Comparison of ENCODE assay signal across 17 cellular contexts in genomic region chr4:157818946-157819692, GRCh38.
"Had no signal": no experiment of that assay in that cellular context is flagged by ENCODE, and none has a peak within 500 bp of the region (broad histone marks: within the 10 kb centered on the region; RNA-seq: fewer than 3 reads in every experiment).

No MANE protein-coding gene starts in this region.

- H3K4me1 Mint-ChIP-seq: activated naive CD8-positive, alpha-beta T cell treated with anti-CD3 and anti-CD28 coated beads, Interleukin-2, amount 50 U/mL, for 24 hours; T-helper 17 cell had no signal

- H3K4me3 Mint-ChIP-seq: activated CD8-positive, alpha-beta T cell treated with anti-CD3 and anti-CD28 coated beads, Interleukin-2, amount 10 ng/mL, durations not matched to agents 7 days and 5 days; activated naive CD8-positive, alpha-beta T cell treated with anti-CD3 and anti-CD28 coated beads, Interleukin-2, amount 50 U/mL, for 24 hours; activated T-helper 1 cell treated with anti-CD3 and anti-CD28 coated beads, Interleukin-12 subunit alpha, Interleukin-12 subunit beta, Interleukin-2, Interleukin-4 antibody, amounts not matched to agents 30 ng/mL and 10 ng/mL and 1 ng/mL, durations not matched to agents 14 hours and 24 hours and 36 hours; natural killer cell treated with Interleukin-12 subunit alpha and Interleukin-12 subunit beta and Interleukin-15 and Interleukin-18, amount 100 ng/mL, for 72 hours; T-helper 17 cell; WTC11 had no signal

- H3K27ac Mint-ChIP-seq: activated CD8-positive, alpha-beta T cell treated with anti-CD3 and anti-CD28 coated beads, Interleukin-2, amount 10 ng/mL, durations not matched to agents 7 days and 5 days; activated naive CD8-positive, alpha-beta T cell treated with anti-CD3 and anti-CD28 coated beads, Interleukin-2, amount 50 U/mL, for 24 hours; activated T-helper 1 cell treated with anti-CD3 and anti-CD28 coated beads, Interleukin-12 subunit alpha, Interleukin-12 subunit beta, Interleukin-2, Interleukin-4 antibody, amounts not matched to agents 30 ng/mL and 10 ng/mL and 1 ng/mL, durations not matched to agents 14 hours and 24 hours and 36 hours; natural killer cell treated with Interleukin-12 subunit alpha and Interleukin-12 subunit beta and Interleukin-15 and Interleukin-18, amount 100 ng/mL, for 72 hours; T-helper 17 cell; WTC11 had no signal

- DNase-seq: activated CD4-positive, alpha-beta T cell treated with anti-CD3 and anti-CD28 coated beads for 48 hours; activated CD8-positive, alpha-beta memory T cell treated with anti-CD3 and anti-CD28 coated beads, Interleukin-2, amount 50 U/mL, for 48 hours; activated CD8-positive, alpha-beta T cell treated with anti-CD3 and anti-CD28 coated beads, Interleukin-2, amount 10 ng/mL, durations not matched to agents 7 days and 5 days; activated naive CD4-positive, alpha-beta T cell treated with Interleukin-2 at 50 U/mL for 16 hours; activated naive CD8-positive, alpha-beta T cell treated with anti-CD3 and anti-CD28 coated beads, Interleukin-2, amount 50 U/mL, for 24 hours; effector CD4-positive, alpha-beta T cell; foreskin melanocyte; head of caudate nucleus; stimulated activated CD4-positive, alpha-beta T cell treated with anti-CD3 and anti-CD28 coated beads, Interleukin-12 subunit alpha, Interleukin-12 subunit beta, amount 100 ng/mL, for 4 hours; stimulated activated CD4-positive, alpha-beta T cell treated with anti-CD3 and anti-CD28 coated beads, Interleukin-2, amount 100 ng/mL, for 48 hours; T-helper 17 cell; tibial artery had no signal

- H3K9me3 Mint-ChIP-seq: activated T-helper 1 cell treated with anti-CD3 and anti-CD28 coated beads, Interleukin-12 subunit alpha, Interleukin-12 subunit beta, Interleukin-2, Interleukin-4 antibody, amounts not matched to agents 30 ng/mL and 10 ng/mL and 1 ng/mL, durations not matched to agents 14 hours and 24 hours and 36 hours had no signal

- H3K27ac ChIP-seq: cardiac muscle cell, coronary artery, tibial artery had no signal

- H3K9me3 ChIP-seq: tibial artery had no signal

- H3K27me3 Mint-ChIP-seq: activated naive CD8-positive, alpha-beta T cell treated with anti-CD3 and anti-CD28 coated beads, Interleukin-2, amount 50 U/mL, for 24 hours; natural killer cell treated with Interleukin-12 subunit alpha and Interleukin-12 subunit beta and Interleukin-15 and Interleukin-18, amount 100 ng/mL, for 72 hours; T-helper 17 cell had no signal

- H3K36me3 ChIP-seq: cardiac muscle cell, tibial artery had no signal

- H3K4me3 ChIP-seq: cardiac muscle cell, coronary artery, tibial artery had no signal

- H3K36me3 Mint-ChIP-seq: natural killer cell treated with Interleukin-12 subunit alpha and Interleukin-12 subunit beta and Interleukin-15 and Interleukin-18, amount 100 ng/mL, for 72 hours had no signal

- ATAC-seq: activated CD8-positive, alpha-beta T cell treated with anti-CD3 and anti-CD28 coated beads, Interleukin-2, amount 10 ng/mL, durations not matched to agents 7 days and 5 days; activated naive CD8-positive, alpha-beta T cell treated with anti-CD3 and anti-CD28 coated beads, Interleukin-2, amount 50 U/mL, for 24 hours; T-helper 17 cell had no signal

- H3K4me1 ChIP-seq: tibial artery had no signal

- H3K27me3 ChIP-seq: cardiac muscle cell, tibial artery had no signal
